Comparison of ENCODE assay signal across 1 cellular context in genomic region chr10:35412900-35413491, GRCh38.
TF ChIP-seq lines count a peak whose summit lies in the region.

No MANE protein-coding gene starts in this region.

TF ChIP-seq in GM23338, 12 proteins besides CTCF, POLR2A, EP300 and RAD21 (continued from another document):
- no peak for TF ChIP-seq ZNF462 (CRISPR knock-in tag; IDR thresholded peaks at IDR 0.05)
- no peak for TF ChIP-seq NANOG (IDR thresholded peaks at IDR 0.05; ENCODE audit: borderline replicate concordance)
